In genomic region chr11:122661182-122661945, GRCh38 we compare ENCODE assay signal across 13 cellular contexts. TPM values are rescaled to one million over a fixed set of nuclear protein-coding genes. Genes with fewer than 3 reads are reported as not detected.
DNase-seq lines count a peak whose midpoint lies in the region; ATAC-seq and TF ChIP-seq lines count a peak whose summit lies in the region.
"Had no signal": no experiment of that assay in that cellular context is flagged by ENCODE, and none has a peak within 500 bp of the region (broad histone marks: within the 10 kb centered on the region; RNA-seq: fewer than 3 reads in every experiment).

No MANE protein-coding gene starts in this region.

- no peak overlapping the region for H3K27ac ChIP-seq in colonic mucosa
- H3K27ac ChIP-seq: thoracic aorta had no signal

- H3K9ac ChIP-seq in adipocyte (ENCODE audit: low read length) (no peak overlapping the region), colonic mucosa (ENCODE audit: low read depth in 2 of 2, low read length in 2 of 2) (no peak overlapping the region)

- no peak for ATAC-seq in naive thymus-derived CD8-positive, alpha-beta T cell
- no peak for ATAC-seq in GM18861 (IDR thresholded peaks at IDR 0.05; ENCODE audit: unreplicated experiment)

- POLR2A ChIA-PET in naive thymus-derived CD8-positive, alpha-beta T cell (lab: Charles Lee): interaction anchor here (0.6 to 3.6 kb wide), 9 partner anchors 8 to 1234 kb away, joined by 3 to 26 read pairs (median 6); no protein-coding TSS in a partner anchor

- H3K4me3 ChIP-seq in adipocyte (ENCODE audit: low read length) (no peak overlapping the region), colonic mucosa (no peak overlapping the region)
- H3K4me3 ChIP-seq: thoracic aorta had no signal

- H3K4me1 Mint-ChIP-seq in naive thymus-derived CD8-positive, alpha-beta T cell: peaks cover 38 to 94% (median 83%) of the 10 kb centered on the region in 4 donors
- peaks cover 14% of the 10 kb centered on the region for H3K4me1 Mint-ChIP-seq in glutamatergic neuron (ENCODE audit: low read depth, unreplicated experiment)

- peaks cover 0 to 27% (median 1%) of the 10 kb centered on the region in 3 donors for H3K36me3 Mint-ChIP-seq in naive thymus-derived CD8-positive, alpha-beta T cell
- H3K36me3 Mint-ChIP-seq in glutamatergic neuron (ENCODE audit: unreplicated experiment): peaks cover 5% of the 10 kb centered on the region

- H3K4me1 ChIP-seq in adipocyte (ENCODE audit: control insufficient read depth, insufficient read depth, low read length): peaks cover 6% of the 10 kb centered on the region
- no peaks in the 10 kb centered on the region for H3K4me1 ChIP-seq in colonic mucosa

- DNase-seq in EH (ENCODE audit: low read depth) (peak; percentile 96), NCI-H187 treated with DMSO at 0.1 percent for 48 hours (lab: John Stamatoyannopoulos, UW) (peak; percentile 91), adipocyte (ENCODE audit: low read depth) (peak; percentile 92), GM13977 (ENCODE audit: low spot score) (no peak), colonic mucosa (no peak), glutamatergic neuron (no peak)
- DNase-seq in naive thymus-derived CD8-positive, alpha-beta T cell: no peak
- DNase-seq: activated CD4-positive, alpha-beta memory T cell treated with anti-CD3 and anti-CD28 coated beads, Interleukin-2, amount 10 ng/mL, durations not matched to agents 7 days and 5 days; GOT3; head of caudate nucleus; stimulated activated CD4-positive, alpha-beta T cell treated with anti-CD3 and anti-CD28 coated beads, Interleukin-2, amount 100 ng/mL, for 24 hours had no signal

- H3K36me3 ChIP-seq in adipocyte (ENCODE audit: control insufficient read depth, insufficient read depth, low read length, severe bottlenecking): no peaks in the 10 kb centered on the region
- no peaks in the 10 kb centered on the region for H3K36me3 ChIP-seq in colonic mucosa
- H3K36me3 ChIP-seq: thoracic aorta had no signal

- H3K27ac Mint-ChIP-seq in naive thymus-derived CD8-positive, alpha-beta T cell: peak overlapping the region in 9 of 10 donors; percentile 34 to 95 (median 83)
- no peak overlapping the region for H3K27ac Mint-ChIP-seq in glutamatergic neuron (ENCODE audit: unreplicated experiment)
- H3K27ac Mint-ChIP-seq: activated CD4-positive, alpha-beta memory T cell treated with anti-CD3 and anti-CD28 coated beads, Interleukin-2, amount 10 ng/mL, durations not matched to agents 7 days and 5 days had no signal

- in situ Hi-C loops in GM13977 (cut with MboI; ENCODE audit: low pct_unique_long_range_greater_than_20kb, low sequenced_read_pairs, unreplicated experiment): no loop called here

- H3K27me3 Mint-ChIP-seq in naive thymus-derived CD8-positive, alpha-beta T cell: no peaks in the 10 kb centered on the region
- H3K27me3 Mint-ChIP-seq in glutamatergic neuron (ENCODE audit: unreplicated experiment): peaks cover 5% of the 10 kb centered on the region

- TF ChIP-seq CTCF in GM13977 (IDR thresholded peaks at IDR 0.05; ENCODE audit: extremely low read depth, insufficient read depth, missing control alignments): no peak
- no peak for TF ChIP-seq CTCF in colonic mucosa (IDR thresholded peaks at IDR 0.05)
- no peak for TF ChIP-seq CTCF in glutamatergic neuron (IDR thresholded peaks at IDR 0.05; ENCODE audit: partially characterized antibody, unreplicated experiment)

- no peaks in the 10 kb centered on the region for H3K9me3 ChIP-seq in adipocyte (ENCODE audit: control insufficient read depth, low read length)
- H3K9me3 ChIP-seq in colonic mucosa: no peaks in the 10 kb centered on the region
- H3K9me3 ChIP-seq: thoracic aorta had no signal

- H3K27me3 ChIP-seq in adipocyte (replicated peaks; ENCODE audit: control insufficient read depth, insufficient read depth, low read length) (no peaks in the 10 kb centered on the region), colonic mucosa (no peaks in the 10 kb centered on the region)

- no peaks in the 10 kb centered on the region for H3K9me3 Mint-ChIP-seq in naive thymus-derived CD8-positive, alpha-beta T cell
- H3K9me3 Mint-ChIP-seq in glutamatergic neuron (ENCODE audit: unreplicated experiment): peaks cover 7% of the 10 kb centered on the region
- H3K9me3 Mint-ChIP-seq: activated CD4-positive, alpha-beta memory T cell treated with anti-CD3 and anti-CD28 coated beads, Interleukin-2, amount 10 ng/mL, durations not matched to agents 7 days and 5 days had no signal

- intact Hi-C loops in colonic mucosa (cut with DNase I): no loop called here

- peak overlapping the region in 2 of 10 donors; percentile 8 to 81 for H3K4me3 Mint-ChIP-seq in naive thymus-derived CD8-positive, alpha-beta T cell
- H3K4me3 Mint-ChIP-seq in glutamatergic neuron (ENCODE audit: unreplicated experiment): no peak overlapping the region
- H3K4me3 Mint-ChIP-seq: activated CD4-positive, alpha-beta memory T cell treated with anti-CD3 and anti-CD28 coated beads, Interleukin-2, amount 10 ng/mL, durations not matched to agents 7 days and 5 days had no signal

RNA-seq across cellular contexts. Expression of gene UBASH3B, which starts 5.8 kb away (rescaled TPM):
- 10 to 100 TPM; 33.7 to 35.2 TPM for total RNA-seq in naive thymus-derived CD8-positive, alpha-beta T cell
- polyA plus RNA-seq in naive thymus-derived CD8-positive, alpha-beta T cell: 10 to 100 TPM in 1 of 3 donors, 1 to 10 TPM in 2; 6.8 to 12.8 (median 7.1) TPM
- total RNA-seq in colonic mucosa (1 to 10 TPM; 3.7 to 5.8 TPM), glutamatergic neuron (ENCODE audit: unreplicated experiment) (6.7 TPM)

Comparison
In these comparisons a context has a peak if more than half of its experiments do, and no peak if none do; other contexts are left out.
1. DNase-seq: peak in EH (single experiment), NCI-H187 treated with DMSO at 0.1 percent for 48 hours (single experiment) and adipocyte (single experiment); none in naive thymus-derived CD8-positive, alpha-beta T cell (0 of 10), GM13977 (single experiment), colonic mucosa (single experiment) and glutamatergic neuron (single experiment).